1 cellular context compared by ENCODE assay signal in genomic region chr1:179322481-179323026, GRCh38.
TF ChIP-seq lines count a peak whose summit lies in the region.

No MANE protein-coding gene starts in this region.

TF ChIP-seq in IMR-90, 13 proteins besides CTCF, POLR2A, EP300 and RAD21:
- TF ChIP-seq CEBPB (IDR thresholded peaks at IDR 0.05; ENCODE audit: low read depth, low read length) (no peak), ELK1 (IDR thresholded peaks at IDR 0.05; ENCODE audit: borderline replicate concordance, low read depth, low read length) (no peak), MAFK (IDR thresholded peaks at IDR 0.05; ENCODE audit: low read depth, low read length) (no peak), USF2 (IDR thresholded peaks at IDR 0.05; ENCODE audit: low read depth, low read length) (no peak), MXI1 (IDR thresholded peaks at IDR 0.05; ENCODE audit: borderline replicate concordance, low read depth, low read length) (no peak), SMC3 (IDR thresholded peaks at IDR 0.05; ENCODE audit: low read depth, low read length) (no peak), RFX5 (IDR thresholded peaks at IDR 0.05; ENCODE audit: low read depth, low read length) (no peak), BHLHE40 (IDR thresholded peaks at IDR 0.05; ENCODE audit: low read depth, low read length) (no peak), RCOR1 (IDR thresholded peaks at IDR 0.05; ENCODE audit: insufficient replicate concordance, low read length) (no peak), CHD1 (IDR thresholded peaks at IDR 0.05; ENCODE audit: low read depth, low read length) (no peak), MAZ (IDR thresholded peaks at IDR 0.05; ENCODE audit: borderline replicate concordance, low read depth, low read length) (no peak), NFE2L2 (IDR thresholded peaks at IDR 0.05; ENCODE audit: low read depth, low read length) (no peak), FOS (IDR thresholded peaks at IDR 0.05; ENCODE audit: low read depth, low read length) (no peak)
TF ChIP-seq in IMR-90: peak in this region for 0.
